In genomic region chr14:54699087-54699530, GRCh38 we compare ENCODE assay signal across 13 cellular contexts.
DNase-seq lines count a peak whose midpoint lies in the region; ATAC-seq, FAIRE-seq and TF ChIP-seq lines count a peak whose summit lies in the region.
"Had no signal": no experiment of that assay in that cellular context is flagged by ENCODE, and none has a peak within 500 bp of the region (broad histone marks: within the 10 kb centered on the region; RNA-seq: fewer than 3 reads in every experiment).

No MANE protein-coding gene starts in this region.

- H3K4me3 Mint-ChIP-seq in chondrocyte (ENCODE audit: unreplicated experiment): no peak overlapping the region

- peak; percentile 18 for DNase-seq in M059J (ENCODE audit: low read depth)
- no peak for DNase-seq in chondrocyte (ENCODE audit: low spot score)
- DNase-seq in lower lobe of right lung: no peak
- no peak for DNase-seq in suprapubic skin (ENCODE audit: low spot score in 2 of 2)
- DNase-seq in activated T-cell treated with anti-CD3 and anti-CD28 coated beads, Interleukin-2, amount 50 U/mL, for 1 hour: no peak
- no peak for DNase-seq in hippocampal formation (lab: John Stamatoyannopoulos, UW)
- DNase-seq in frontal cortex (ENCODE audit: low spot score in 2 of 2): no peak
- DNase-seq in HCEC 1CT: no peak
- DNase-seq: foreskin melanocyte, mucosa of descending colon, SHP77 treated with DMSO at 0.1 percent for 48 hours, small intestine had no signal

- peak overlapping the region; percentile 42 for H3K27ac ChIP-seq in lower lobe of right lung
- H3K27ac ChIP-seq in suprapubic skin: no peak overlapping the region

- 68% methylated on average over 1 of the region's 1 CpG for WGBS in suprapubic skin

- no peaks in the 10 kb centered on the region for H3K9me3 Mint-ChIP-seq in chondrocyte (ENCODE audit: low read depth)

- H3K36me3 Mint-ChIP-seq in chondrocyte (ENCODE audit: low read depth): peaks cover 4% of the 10 kb centered on the region

- intact Hi-C loops in lower lobe of right lung (cut with DNase I): no loop called here

- peak; percentile 13 for TF ChIP-seq EP300 in suprapubic skin (IDR thresholded peaks at IDR 0.05)

- H3K4me3 ChIP-seq in lower lobe of right lung (no peak overlapping the region), suprapubic skin (no peak overlapping the region)
- H3K4me3 ChIP-seq: mucosa of descending colon had no signal

- no peak for TF ChIP-seq CTCF in chondrocyte (IDR thresholded peaks at IDR 0.05)
- no peak for TF ChIP-seq CTCF in lower lobe of right lung (IDR thresholded peaks at IDR 0.05)
- no peak for TF ChIP-seq CTCF in suprapubic skin (IDR thresholded peaks at IDR 0.05)

- FAIRE-seq in frontal cortex (lab: Jason Lieb, UNC): no peak
- FAIRE-seq: small intestine had no signal

- H3K4me1 ChIP-seq in lower lobe of right lung (peaks cover 25% of the 10 kb centered on the region), suprapubic skin (peaks cover 17% of the 10 kb centered on the region)

- no peaks in the 10 kb centered on the region for H3K27me3 Mint-ChIP-seq in chondrocyte (ENCODE audit: low read depth)

- no peak for TF ChIP-seq POLR2A in suprapubic skin (IDR thresholded peaks at IDR 0.05)

- H3K27me3 ChIP-seq in lower lobe of right lung (ENCODE audit: low read depth) (no peaks in the 10 kb centered on the region), suprapubic skin (no peaks in the 10 kb centered on the region)

- peak; percentile 86 to 92 for ATAC-seq in lower lobe of right lung
- ATAC-seq: activated CD4-positive, CD25-positive, alpha-beta regulatory T cell treated with anti-CD3 and anti-CD28 coated beads, Interleukin-2, amount 50 U/mL, for 24 hours; mucosa of descending colon had no signal

- H3K36me3 ChIP-seq in lower lobe of right lung (peaks cover 4% of the 10 kb centered on the region), suprapubic skin (peaks cover 7% of the 10 kb centered on the region)

- H3K9me3 ChIP-seq in lower lobe of right lung: no peaks in the 10 kb centered on the region
- H3K9me3 ChIP-seq in suprapubic skin: no peaks in the 10 kb centered on the region
- H3K9me3 ChIP-seq: mucosa of descending colon had no signal

- peaks cover 22% of the 10 kb centered on the region for H3K4me1 Mint-ChIP-seq in chondrocyte (ENCODE audit: low read depth)

- peak overlapping the region; percentile 77 for H3K27ac Mint-ChIP-seq in chondrocyte (ENCODE audit: unreplicated experiment)
